In the genomic region with DNA sequence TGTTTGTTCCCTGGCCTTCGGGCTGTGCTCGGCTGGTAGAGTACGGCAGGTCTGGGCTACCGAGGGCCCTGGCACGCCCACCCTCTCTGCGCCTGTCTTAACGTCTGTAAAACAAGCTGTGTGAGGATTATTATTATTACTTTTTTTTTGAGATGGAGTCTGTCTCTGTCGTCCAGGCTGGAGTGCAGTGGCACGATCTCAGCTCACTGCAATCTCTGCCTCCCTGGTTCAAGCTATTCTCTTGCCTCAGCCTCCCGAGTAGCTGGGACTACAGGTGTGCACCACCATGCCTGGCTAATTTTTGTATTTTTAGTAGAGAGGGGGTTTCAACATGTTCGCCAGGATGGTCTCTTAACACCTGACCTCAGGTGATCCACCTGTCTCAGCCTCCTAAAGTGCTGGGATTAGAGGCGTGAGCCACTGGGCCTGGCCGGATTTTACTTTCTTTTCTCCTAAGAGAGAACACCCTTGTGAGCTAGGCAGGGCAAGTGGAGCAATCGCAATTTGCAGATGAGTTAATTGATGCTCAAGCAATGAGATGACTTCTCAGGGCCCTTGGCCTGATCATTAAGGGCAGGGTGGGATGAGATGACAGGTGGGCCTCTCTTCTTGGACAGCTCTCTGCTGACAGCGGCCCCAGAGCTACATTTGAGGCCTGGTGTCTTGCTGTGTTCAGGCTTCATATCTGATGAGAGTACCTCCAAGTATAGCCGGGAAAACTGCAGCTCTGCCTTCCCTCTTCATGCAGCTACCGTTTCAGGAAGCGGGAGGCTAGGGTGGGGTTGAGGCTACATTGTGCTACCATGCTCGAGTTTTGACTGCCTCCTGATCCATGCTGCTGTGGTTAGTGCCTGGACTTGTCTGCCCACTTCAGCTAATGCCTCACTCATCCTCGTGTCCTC, we compare ENCODE assay signal across 1 cellular context.
TF ChIP-seq lines count a peak whose summit lies in the region.

No MANE protein-coding gene starts in this region.

TF ChIP-seq in K562, 482 proteins besides CTCF, POLR2A, EP300 and RAD21 (continued from another document):
- TF ChIP-seq, protein P1, sequence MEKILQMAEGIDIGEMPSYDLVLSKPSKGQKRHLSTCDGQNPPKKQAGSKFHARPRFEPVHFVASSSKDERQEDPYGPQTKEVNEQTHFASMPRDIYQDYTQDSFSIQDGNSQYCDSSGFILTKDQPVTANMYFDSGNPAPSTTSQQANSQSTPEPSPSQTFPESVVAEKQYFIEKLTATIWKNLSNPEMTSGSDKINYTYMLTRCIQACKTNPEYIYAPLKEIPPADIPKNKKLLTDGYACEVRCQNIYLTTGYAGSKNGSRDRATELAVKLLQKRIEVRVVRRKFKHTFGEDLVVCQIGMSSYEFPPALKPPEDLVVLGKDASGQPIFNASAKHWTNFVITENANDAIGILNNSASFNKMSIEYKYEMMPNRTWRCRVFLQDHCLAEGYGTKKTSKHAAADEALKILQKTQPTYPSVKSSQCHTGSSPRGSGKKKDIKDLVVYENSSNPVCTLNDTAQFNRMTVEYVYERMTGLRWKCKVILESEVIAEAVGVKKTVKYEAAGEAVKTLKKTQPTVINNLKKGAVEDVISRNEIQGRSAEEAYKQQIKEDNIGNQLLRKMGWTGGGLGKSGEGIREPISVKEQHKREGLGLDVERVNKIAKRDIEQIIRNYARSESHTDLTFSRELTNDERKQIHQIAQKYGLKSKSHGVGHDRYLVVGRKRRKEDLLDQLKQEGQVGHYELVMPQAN (IDR thresholded peaks at IDR 0.05; ENCODE audit: borderline replicate concordance), result 0 out of 2 replicates have a peak, but pooled peaks have one; percentile 37
